31 cellular contexts compared by ENCODE assay signal in the genomic region with DNA sequence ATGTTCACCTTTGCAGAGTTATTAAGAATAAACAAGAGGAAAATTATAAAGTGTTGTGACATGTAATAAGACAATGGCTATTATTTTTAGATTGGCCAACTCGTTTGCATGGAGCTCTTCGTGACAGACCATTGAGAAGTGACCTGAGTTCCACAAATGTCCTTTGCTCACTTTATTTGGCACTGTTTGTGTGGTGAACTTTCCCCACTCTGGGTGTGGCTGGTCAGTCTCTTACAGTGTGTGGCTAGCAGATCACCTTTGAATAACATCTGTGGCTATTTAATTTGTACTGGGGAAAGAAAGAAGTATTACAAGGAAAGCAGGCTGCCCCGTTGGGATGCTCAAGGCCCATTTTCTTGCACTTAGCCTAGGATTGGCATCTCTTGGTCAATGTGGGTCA.
DNase-seq lines count a peak whose midpoint lies in the region; ATAC-seq and TF ChIP-seq lines count a peak whose summit lies in the region.
"Had no signal": no experiment of that assay in that cellular context is flagged by ENCODE, and none has a peak within 500 bp of the region (broad histone marks: within the 10 kb centered on the region; RNA-seq: fewer than 3 reads in every experiment).

No MANE protein-coding gene starts in this region.

- no peaks in the 10 kb centered on the region for H3K9me3 ChIP-seq in left ventricle myocardium inferior (replicated peaks)
- H3K9me3 ChIP-seq: A549; BE2C; BLaER1; BLaER1 treated with 17β-estradiol and CSF1 and Interleukin-3, amounts not matched to agents 10 nM and 100 nM; Caco-2 had no signal

- H3K27me3 Mint-ChIP-seq in endothelial cell (ENCODE audit: unreplicated experiment) = no peaks in the 10 kb centered on the region
- H3K27me3 Mint-ChIP-seq: B cell; CD8-positive, alpha-beta memory T cell had no signal

- no peaks in the 10 kb centered on the region for H3K4me1 Mint-ChIP-seq in endothelial cell (ENCODE audit: unreplicated experiment)
- H3K4me1 Mint-ChIP-seq: B cell; CD14-positive monocyte; CD4-positive, alpha-beta memory T cell; CD4-positive, CD25-positive, alpha-beta regulatory T cell; CD8-positive, alpha-beta memory T cell had no signal

- H3K9me3 Mint-ChIP-seq in endothelial cell (ENCODE audit: unreplicated experiment) = no peaks in the 10 kb centered on the region
- H3K9me3 Mint-ChIP-seq: CD14-positive monocyte; CD4-positive, alpha-beta T cell; CD8-positive, alpha-beta T cell had no signal

- no peak overlapping the region for H3K4me3 ChIP-seq in left ventricle myocardium inferior
- H3K4me3 ChIP-seq: A549; BLaER1; BLaER1 treated with 17β-estradiol and CSF1 and Interleukin-3, amounts not matched to agents 10 nM and 100 nM had no signal

- H3K27ac Mint-ChIP-seq in endothelial cell (ENCODE audit: unreplicated experiment) = no peak overlapping the region
- H3K27ac Mint-ChIP-seq: B cell; CD14-positive monocyte; CD4-positive, alpha-beta memory T cell; CD4-positive, alpha-beta T cell; CD4-positive, CD25-positive, alpha-beta regulatory T cell; CD8-positive, alpha-beta memory T cell; CD8-positive, alpha-beta T cell had no signal

- H3K27ac ChIP-seq in left ventricle myocardium inferior (replicated peaks) = peak overlapping the region; percentile 30
- H3K27ac ChIP-seq: 22Rv1; A549; BLaER1; BLaER1 treated with 17β-estradiol and CSF1 and Interleukin-3, amounts not matched to agents 10 nM and 100 nM; C4-2B had no signal

- intact Hi-C loops in left ventricle myocardium inferior (cut with micrococcal nuclease) = no loop called here
- intact Hi-C loops in cardiac septum (cut with DNase I) = no loop called here

- ATAC-seq in left lobe of liver = peak; percentile 71
- ATAC-seq: A549; CD8-positive, alpha-beta T cell had no signal

- H3K36me3 ChIP-seq in left ventricle myocardium inferior = no peaks in the 10 kb centered on the region
- H3K36me3 ChIP-seq: BE2C had no signal

- H3K36me3 Mint-ChIP-seq in endothelial cell (ENCODE audit: low read depth, unreplicated experiment) = no peaks in the 10 kb centered on the region
- H3K36me3 Mint-ChIP-seq: CD14-positive monocyte; CD4-positive, alpha-beta memory T cell; CD4-positive, CD25-positive, alpha-beta regulatory T cell; CD8-positive, alpha-beta memory T cell; CD8-positive, alpha-beta T cell had no signal

- no peak overlapping the region for H3K4me3 Mint-ChIP-seq in endothelial cell (ENCODE audit: unreplicated experiment)
- H3K4me3 Mint-ChIP-seq: B cell; CD14-positive monocyte; CD4-positive, alpha-beta memory T cell; CD4-positive, alpha-beta T cell; CD8-positive, alpha-beta memory T cell; CD8-positive, alpha-beta T cell had no signal

- H3K27me3 ChIP-seq in left ventricle myocardium inferior (ENCODE audit: low read depth) = no peaks in the 10 kb centered on the region
- H3K27me3 ChIP-seq: BLaER1; BLaER1 treated with 17β-estradiol and CSF1 and Interleukin-3, amounts not matched to agents 10 nM and 100 nM had no signal

- DNase-seq in left ventricle myocardium inferior (no peak), cardiac septum (ENCODE audit: low spot score) (no peak), left lobe of liver (ENCODE audit: low spot score) (no peak), endothelial cell (ENCODE audit: low spot score) (no peak)
- DNase-seq: 8988T; ACHN; AML-193; BE2C; C1 segment of cervical spinal cord; Caco-2; Calu3; CD4-positive, alpha-beta memory T cell; CD4-positive, alpha-beta T cell; CD4-positive, CD25-positive, alpha-beta regulatory T cell; CD8-positive, alpha-beta memory T cell; CD8-positive, alpha-beta T cell; COR-L47; DMS 273 treated with DMSO at 0.1 percent for 48 hours; DMS153; DMS53; DMS79; DMS79 treated with DMSO at 0.1 percent for 48 hours; DND-41; EL had no signal

- TF ChIP-seq CTCF in left ventricle myocardium inferior (IDR thresholded peaks at IDR 0.05; ENCODE audit: borderline replicate concordance) = no peak
- TF ChIP-seq CTCF in endothelial cell (IDR thresholded peaks at IDR 0.05; ENCODE audit: unreplicated experiment) = no peak

- H3K4me1 ChIP-seq in left ventricle myocardium inferior = peaks cover 62% of the 10 kb centered on the region
- H3K4me1 ChIP-seq: A549, BE2C, Caco-2 had no signal
